In the genomic region with DNA sequence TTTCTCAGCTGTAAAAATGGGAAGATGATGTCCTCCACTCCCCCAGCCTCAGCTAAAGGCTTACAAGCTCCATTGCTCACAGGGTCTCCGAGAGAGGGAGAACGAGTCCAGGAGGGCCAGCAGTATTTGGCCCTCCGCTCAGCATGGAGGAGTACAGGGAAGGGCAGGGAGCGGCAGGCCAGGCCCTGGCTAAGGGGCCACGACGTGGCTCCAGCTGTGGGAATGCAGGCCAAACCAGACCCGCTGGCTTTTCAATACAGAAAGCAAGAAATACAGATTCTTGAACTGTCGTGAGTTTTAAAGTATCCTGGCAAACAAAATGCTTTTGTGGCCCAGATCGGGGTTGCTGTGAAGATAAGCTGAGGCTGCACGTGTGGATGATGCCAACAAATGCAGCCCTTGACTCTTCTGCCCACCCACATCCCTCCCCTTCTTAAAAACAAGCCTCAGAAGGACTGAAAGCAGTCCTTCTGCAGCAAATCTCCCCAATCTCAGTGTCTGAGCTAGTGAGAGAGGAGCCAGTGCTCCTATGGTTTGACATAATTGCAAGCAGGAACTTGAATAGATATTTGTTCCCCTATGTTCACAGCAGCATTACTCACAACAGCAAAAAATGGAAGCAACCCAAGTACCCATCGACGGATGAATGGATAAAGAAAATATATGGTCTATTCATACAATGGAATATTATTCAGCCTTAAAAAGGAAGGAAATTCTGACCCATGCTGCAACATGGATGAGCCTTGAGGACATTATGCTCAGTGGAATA, we compare ENCODE assay signal across 16 cellular contexts.
"Had no signal": no experiment of that assay in that cellular context is flagged by ENCODE, and none has a peak within 500 bp of the region (broad histone marks: within the 10 kb centered on the region; RNA-seq: fewer than 3 reads in every experiment).

No MANE protein-coding gene starts in this region.

- H3K9me3 ChIP-seq: gastrocnemius medialis, upper lobe of left lung had no signal

- FAIRE-seq: colon had no signal

- H3K4me3 ChIP-seq: gastrocnemius medialis, upper lobe of left lung had no signal

- H3K27me3 ChIP-seq: gastrocnemius medialis, upper lobe of left lung had no signal

- ATAC-seq: activated CD4-positive, alpha-beta T cell treated with anti-CD3 and anti-CD28 coated beads for 36 hours; activated CD8-positive, alpha-beta memory T cell treated with anti-CD3 and anti-CD28 coated beads, Interleukin-2, amount 10 ng/mL, durations not matched to agents 7 days and 5 days; activated T-helper 17 cell treated with anti-CD3 and anti-CD28 coated beads, Interleukin-2, amount 50 U/mL, for 72 hours; gastrocnemius medialis; stimulated activated naive CD8-positive, alpha-beta T cell treated with anti-CD3 and anti-CD28 coated beads, Interleukin-15, amount 100 ng/mL, for 72 hours; WTC11 had no signal

- H3K27ac ChIP-seq: upper lobe of left lung had no signal

- H3K36me3 ChIP-seq: gastrocnemius medialis, upper lobe of left lung had no signal

- DNase-seq: activated CD4-positive, alpha-beta T cell treated with anti-CD3 and anti-CD28 coated beads for 36 hours; activated CD4-positive, alpha-beta T cell treated with anti-CD3 and anti-CD28 coated beads, Interleukin-2, amount 50 U/mL, for 48 hours; activated CD8-positive, alpha-beta memory T cell treated with anti-CD3 and anti-CD28 coated beads, Interleukin-2, amount 10 ng/mL, durations not matched to agents 7 days and 5 days; activated naive CD4-positive, alpha-beta T cell; activated naive CD8-positive, alpha-beta T cell treated with anti-CD3 and anti-CD28 coated beads for 36 hours; amygdala; caudate nucleus; endodermal cell; gastrocnemius medialis; midbrain; stimulated activated CD4-positive, alpha-beta T cell treated with anti-CD3 and anti-CD28 coated beads, Interleukin-4, amount 100 ng/mL, for 1 hour; stimulated activated naive CD8-positive, alpha-beta T cell treated with anti-CD3 and anti-CD28 coated beads, Interleukin-15, amount 100 ng/mL, for 72 hours; upper lobe of left lung had no signal

- H3K4me1 ChIP-seq: upper lobe of left lung had no signal
